8 cellular contexts compared by ENCODE assay signal in the genomic region with DNA sequence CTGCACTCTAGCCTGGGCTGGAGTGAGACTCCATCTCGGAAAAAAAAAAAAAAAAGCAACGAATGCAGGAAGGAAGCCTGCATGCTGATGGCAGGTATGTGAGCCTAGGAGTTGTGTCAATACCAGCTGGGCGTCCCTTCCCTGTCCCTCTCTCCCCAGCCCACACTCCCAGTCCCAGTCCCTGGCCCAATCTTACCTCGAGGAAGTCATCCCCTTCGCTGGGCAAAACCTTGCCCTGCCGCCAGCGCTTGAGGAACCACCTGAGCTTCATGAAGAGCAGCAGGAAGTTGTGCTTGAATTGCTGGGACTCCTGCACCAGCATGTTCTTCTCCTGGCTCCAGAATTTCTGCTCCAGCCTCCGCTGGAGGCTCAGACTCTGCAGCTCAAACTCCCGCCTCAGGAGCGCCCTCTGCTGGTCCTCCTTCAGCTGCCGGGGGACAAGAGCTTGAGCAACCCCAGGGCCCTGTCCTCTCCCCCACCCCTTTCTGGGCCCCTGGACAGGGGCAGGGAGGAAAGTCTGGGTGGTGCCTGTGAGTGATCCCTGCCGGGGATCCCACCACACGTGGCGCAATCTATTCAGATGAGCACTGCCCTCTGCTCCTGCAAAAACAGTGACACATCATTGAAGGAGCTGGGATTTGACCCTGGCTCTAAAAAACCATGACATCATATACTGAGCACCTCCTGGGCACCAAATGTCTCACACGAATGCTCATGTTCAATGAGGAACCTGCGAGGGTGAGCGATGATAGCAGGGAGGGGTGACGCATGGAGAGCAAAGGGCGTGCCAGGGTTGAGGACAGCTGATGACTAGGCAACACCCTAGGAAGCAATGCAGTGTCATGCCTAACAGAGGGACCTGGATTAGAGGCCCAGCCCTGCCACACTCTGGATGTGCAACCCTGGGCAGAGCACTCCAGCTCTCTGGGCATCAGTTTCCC. TPM values are rescaled to one million over a fixed set of nuclear protein-coding genes. Genes with fewer than 3 reads are reported as not detected.
DNase-seq lines count a peak whose midpoint lies in the region; ATAC-seq and TF ChIP-seq lines count a peak whose summit lies in the region.

No MANE protein-coding gene starts in this region.

- H3K4me1 Mint-ChIP-seq in CD14-positive monocyte = peaks cover 10% of the 10 kb centered on the region
- no peaks in the 10 kb centered on the region for H3K4me1 Mint-ChIP-seq in immature natural killer cell

- ATAC-seq in HG02885 (IDR thresholded peaks at IDR 0.05; ENCODE audit: poor library complexity, unreplicated experiment) (no peak), HG03135 (IDR thresholded peaks at IDR 0.05; ENCODE audit: unreplicated experiment) (no peak)

- peaks cover 0 to 2% (median 0%) of the 10 kb centered on the region in 7 donors for H3K9me3 Mint-ChIP-seq in CD14-positive monocyte
- H3K9me3 Mint-ChIP-seq in immature natural killer cell = no peaks in the 10 kb centered on the region

- H3K36me3 Mint-ChIP-seq in CD14-positive monocyte (peaks cover 46 to 59% of the 10 kb centered on the region in 2 donors), immature natural killer cell (peaks cover 0 to 6% (median 0%) of the 10 kb centered on the region in 3 donors)

- in situ Hi-C loops in astrocyte of the spinal cord (cut with HindIII; ENCODE audit: low sequenced_read_pairs) = no loop called here

- H3K27me3 Mint-ChIP-seq in CD14-positive monocyte (ENCODE audit: low read depth in 3 of 3) (peaks cover 0 to 2% (median 0%) of the 10 kb centered on the region in 3 donors), immature natural killer cell (ENCODE audit: low read depth in 3 of 3) (peaks cover 0 to 2% (median 0%) of the 10 kb centered on the region in 3 donors)

- DNase-seq in CD14-positive monocyte (ENCODE audit: low spot score) (peak; percentile 99), HS-5 (ENCODE audit: low read depth) (peak; percentile 94), T1000 (lab: John Stamatoyannopoulos, UW) (peak; percentile 84), astrocyte of the spinal cord (ENCODE audit: low read depth, low spot score) (peak; percentile 72), immature natural killer cell (peak; percentile 47 to 59 (median 53))
- peak; percentile 81 to 87 for DNase-seq in stimulated activated CD4-positive, alpha-beta T cell treated with anti-CD3 and anti-CD28 coated beads, Interleukin-2, amount 100 ng/mL, for 24 hours

- H3K4me3 Mint-ChIP-seq in CD14-positive monocyte (no peak overlapping the region), immature natural killer cell (no peak overlapping the region)

- peak; percentile 99 for TF ChIP-seq CTCF in CD14-positive monocyte (IDR thresholded peaks at IDR 0.05)
- peak; percentile 89 for TF ChIP-seq CTCF in astrocyte of the spinal cord (IDR thresholded peaks at IDR 0.05; ENCODE audit: low read depth, low read length)

- intact Hi-C loops in CD14-positive monocyte (cut with micrococcal nuclease) = loop anchor here (2.0 to 5.0 kb wide), 3 partner anchors 34 to 54 kb away; a partner anchor contains a TSS

- H3K27ac Mint-ChIP-seq in CD14-positive monocyte = peak overlapping the region; percentile 92 to 98 (median 96)
- H3K27ac Mint-ChIP-seq in immature natural killer cell = no peak overlapping the region

- H3K4me3 ChIP-seq in astrocyte of the spinal cord (ENCODE audit: low read depth, low read length) = no peak overlapping the region

RNA-seq across cellular contexts. Expression of a gene that starts 35.0 kb away (rescaled TPM):
- polyA plus RNA-seq in CD14-positive monocyte = 1 to 10 TPM; 5.1 to 5.2 TPM
- 10 to 100 TPM in 2 of 3 donors, 1 to 10 TPM in 1; 9.5 to 15.8 (median 11.9) TPM for polyA plus RNA-seq in immature natural killer cell

Comparison
In these comparisons a context has a peak if more than half of its experiments do, and no peak if none do; other contexts are left out.
1. H3K27ac Mint-ChIP-seq: peak in CD14-positive monocyte (7 of 7); none in immature natural killer cell (0 of 6).
2. Peak in every context shown above with its lines, with median percentiles within 50 percentile points of each other: DNase-seq.